ENCODE assay signal across 33 cellular contexts in the genomic region with DNA sequence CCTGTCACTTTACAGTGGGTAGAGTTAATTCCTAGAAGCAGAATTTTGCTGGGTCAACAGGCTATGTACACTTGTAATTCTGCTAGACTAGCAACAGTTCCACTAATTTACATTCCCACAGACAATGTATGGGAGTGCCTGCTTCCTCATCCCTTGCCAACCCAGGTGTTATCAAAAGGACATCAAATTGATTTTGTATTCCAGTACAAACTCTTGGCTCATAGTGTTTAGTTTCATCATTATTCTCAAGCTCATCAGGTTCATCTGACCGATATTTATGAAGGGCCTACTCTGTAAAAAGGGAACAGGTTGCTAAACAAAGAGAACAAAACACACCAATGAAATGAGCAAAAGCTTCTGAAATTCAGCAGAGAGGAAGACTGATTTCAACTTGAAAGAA. TPM values are rescaled to one million over a fixed set of nuclear protein-coding genes. Genes with fewer than 3 reads are reported as not detected.
A peak's percentile ranks its signal among the peaks of the same experiment; 100 is the strongest.
DNase-seq lines count a peak whose midpoint lies in the region; ATAC-seq, FAIRE-seq and TF ChIP-seq lines count a peak whose summit lies in the region.
"Had no signal": no experiment of that assay in that cellular context is flagged by ENCODE, and none has a peak within 500 bp of the region (broad histone marks: within the 10 kb centered on the region; RNA-seq: fewer than 3 reads in every experiment).

No MANE protein-coding gene starts in this region.

- H3K36me3 ChIP-seq in CD4-positive, CD25-positive, alpha-beta regulatory T cell (ENCODE audit: control insufficient read depth, insufficient read depth, low read length) = peaks cover 48% of the 10 kb centered on the region
- H3K36me3 ChIP-seq in CD4-positive, alpha-beta memory T cell (ENCODE audit: insufficient read depth, low read length) = peaks cover 44% of the 10 kb centered on the region
- H3K36me3 ChIP-seq in ascending aorta (peaks cover 35 to 58% of the 10 kb centered on the region in 2 donors), small intestine (ENCODE audit: control insufficient read depth in 2 of 2, insufficient read depth in 2 of 2, low read length in 2 of 2) (peaks cover 13% of the 10 kb centered on the region in 2 donors)
- H3K36me3 ChIP-seq in naive thymus-derived CD4-positive, alpha-beta T cell (ENCODE audit: control insufficient read depth in 2 of 3, insufficient read depth in 3 of 3, low read length in 3 of 3) = peaks cover 0 to 59% (median 7%) of the 10 kb centered on the region in 3 experiments

- no peaks in the 10 kb centered on the region for H3K27me3 ChIP-seq in CD4-positive, CD25-positive, alpha-beta regulatory T cell (ENCODE audit: control insufficient read depth, insufficient read depth, low read length)
- no peaks in the 10 kb centered on the region for H3K27me3 ChIP-seq in CD4-positive, alpha-beta memory T cell (ENCODE audit: insufficient read depth, low read length)
- no peaks in the 10 kb centered on the region for H3K27me3 ChIP-seq in ascending aorta
- H3K27me3 ChIP-seq in naive thymus-derived CD4-positive, alpha-beta T cell (ENCODE audit: control insufficient read depth in 2 of 2, insufficient read depth in 2 of 2, low read length in 2 of 2) = no peaks in the 10 kb centered on the region
- H3K27me3 ChIP-seq in small intestine (ENCODE audit: control insufficient read depth in 2 of 2, insufficient read depth in 2 of 2, low read length in 2 of 2) = no peaks in the 10 kb centered on the region
- H3K27me3 ChIP-seq: brain microvascular endothelial cell, dorsolateral prefrontal cortex, gastrocnemius medialis, hepatocyte, pancreas, thyroid gland had no signal

- intact Hi-C loops in CD4-positive, alpha-beta memory T cell (cut with micrococcal nuclease) = loop anchor here (5.0 kb wide), 2 partner anchors 554 to 704 kb away; no protein-coding TSS in a partner anchor
- intact Hi-C loops in ascending aorta (cut with DNase I) = no loop called here
- intact Hi-C loops in naive thymus-derived CD4-positive, alpha-beta T cell (cut with micrococcal nuclease) = no loop called here

- H3K36me3 Mint-ChIP-seq in CD4-positive, CD25-positive, alpha-beta regulatory T cell = peaks cover 38% of the 10 kb centered on the region
- peaks cover 37 to 81% of the 10 kb centered on the region in 2 donors for H3K36me3 Mint-ChIP-seq in CD4-positive, alpha-beta memory T cell
- H3K36me3 Mint-ChIP-seq in naive thymus-derived CD4-positive, alpha-beta T cell = peaks cover 10 to 41% (median 15%) of the 10 kb centered on the region in 5 donors

- no peak overlapping the region for H3K4me3 Mint-ChIP-seq in CD4-positive, CD25-positive, alpha-beta regulatory T cell
- no peak overlapping the region for H3K4me3 Mint-ChIP-seq in CD4-positive, alpha-beta memory T cell
- no peak overlapping the region for H3K4me3 Mint-ChIP-seq in naive thymus-derived CD4-positive, alpha-beta T cell
- H3K4me3 Mint-ChIP-seq: neural crest cell; stimulated activated naive CD8-positive, alpha-beta T cell treated with anti-CD3 and anti-CD28 coated beads, Interleukin-15, amount 100 ng/mL, for 72 hours had no signal

- H3K27ac ChIP-seq in CD4-positive, CD25-positive, alpha-beta regulatory T cell (ENCODE audit: insufficient read depth, low read length, poor library complexity, severe bottlenecking) = no peak overlapping the region
- no peak overlapping the region for H3K27ac ChIP-seq in CD4-positive, alpha-beta memory T cell (ENCODE audit: low read depth, low read length)
- peak overlapping the region; percentile 58 to 61 for H3K27ac ChIP-seq in ascending aorta
- no peak overlapping the region for H3K27ac ChIP-seq in naive thymus-derived CD4-positive, alpha-beta T cell (ENCODE audit: low read depth, low read length)
- H3K27ac ChIP-seq in small intestine (ENCODE audit: low read depth in 1 of 2, low read length in 1 of 2) = no peak overlapping the region
- H3K27ac ChIP-seq: brain microvascular endothelial cell, hepatocyte, pancreas, thyroid gland had no signal

- no peak overlapping the region for H3K4me3 ChIP-seq in CD4-positive, CD25-positive, alpha-beta regulatory T cell (ENCODE audit: low read depth, low read length)
- no peak overlapping the region for H3K4me3 ChIP-seq in CD4-positive, alpha-beta memory T cell (ENCODE audit: low read length in 2 of 2)
- no peak overlapping the region for H3K4me3 ChIP-seq in ascending aorta
- no peak overlapping the region for H3K4me3 ChIP-seq in naive thymus-derived CD4-positive, alpha-beta T cell (ENCODE audit: low read length)
- H3K4me3 ChIP-seq in small intestine (ENCODE audit: low read depth in 1 of 2, low read length in 2 of 2) = no peak overlapping the region
- H3K4me3 ChIP-seq: dorsolateral prefrontal cortex, gastrocnemius medialis, hepatocyte, pancreas, thyroid gland had no signal

- H3K4me1 Mint-ChIP-seq in CD4-positive, CD25-positive, alpha-beta regulatory T cell = peaks cover 7 to 23% (median 16%) of the 10 kb centered on the region in 4 donors
- H3K4me1 Mint-ChIP-seq in CD4-positive, alpha-beta memory T cell = peaks cover 0 to 4% (median 0%) of the 10 kb centered on the region in 4 donors
- H3K4me1 Mint-ChIP-seq in naive thymus-derived CD4-positive, alpha-beta T cell = peaks cover 0 to 18% (median 9%) of the 10 kb centered on the region in 7 donors
- H3K4me1 Mint-ChIP-seq: stimulated activated naive CD8-positive, alpha-beta T cell treated with anti-CD3 and anti-CD28 coated beads, Interleukin-15, amount 100 ng/mL, for 72 hours had no signal

- DNase-seq in CD4-positive, CD25-positive, alpha-beta regulatory T cell = no peak
- DNase-seq in CD4-positive, alpha-beta memory T cell = no peak
- DNase-seq in ascending aorta (ENCODE audit: low spot score in 2 of 2) (no peak), small intestine (no peak)
- DNase-seq in naive thymus-derived CD4-positive, alpha-beta T cell = no peak
- DNase-seq: activated CD4-positive, alpha-beta T cell treated with anti-CD3 and anti-CD28 coated beads, Interleukin-2, amount 50 U/mL, for 48 hours; activated CD4-positive, CD25-positive, alpha-beta regulatory T cell treated with anti-CD3 and anti-CD28 coated beads, Interleukin-2, amount 50 U/mL, for 72 hours; activated gamma-delta T cell treated with Interleukin-2 at 50 U/mL for 16 hours; brain microvascular endothelial cell; COR-L47; DMS53; dorsolateral prefrontal cortex; gastrocnemius medialis; Karpas-422; kidney glomerular epithelial cell; NCI-H1436; NCI-H2081; NCI-H526 treated with DMSO at 0.1 percent for 48 hours; NK-92 treated with Interleukin-12 subunit alpha and Interleukin-12 subunit beta, amount 100 ng/mL, for 24 hours; pancreas; PC-3; SK-N-SH; stimulated activated CD4-positive, alpha-beta T cell treated with anti-CD3 and anti-CD28 coated beads, Interleukin-1b, Interleukin-23, amount 100 ng/mL, for 48 hours; stimulated activated naive CD8-positive, alpha-beta T cell treated with anti-CD3 and anti-CD28 coated beads, Interleukin-15, amount 100 ng/mL, for 72 hours; thyroid gland had no signal

- no peaks in the 10 kb centered on the region for H3K9me3 ChIP-seq in CD4-positive, CD25-positive, alpha-beta regulatory T cell (ENCODE audit: control insufficient read depth in 2 of 2, low read length in 2 of 2)
- H3K9me3 ChIP-seq in CD4-positive, alpha-beta memory T cell (ENCODE audit: control insufficient read depth in 1 of 2, low read length in 2 of 2) = no peaks in the 10 kb centered on the region
- H3K9me3 ChIP-seq in ascending aorta (no peaks in the 10 kb centered on the region), small intestine (ENCODE audit: control insufficient read depth, low read depth) (no peaks in the 10 kb centered on the region)
- no peaks in the 10 kb centered on the region for H3K9me3 ChIP-seq in naive thymus-derived CD4-positive, alpha-beta T cell (ENCODE audit: control insufficient read depth in 2 of 3, low read length in 3 of 3)
- H3K9me3 ChIP-seq: gastrocnemius medialis, pancreas, SK-N-SH, thyroid gland had no signal

- no peak for FAIRE-seq in small intestine (lab: Jason Lieb, UNC)
- FAIRE-seq: endothelial cell of umbilical vein, GM12892, pancreas, TTC549 had no signal

- CTCF ChIA-PET in CD4-positive, alpha-beta memory T cell (lab: Charles Lee; ENCODE audit: partially characterized antibody) = interaction anchor here (0.9 to 14.4 kb wide), 7 partner anchors 8 to 122 kb away, joined by 3 to 188 read pairs (median 16); a partner anchor contains a TSS
- CTCF ChIA-PET in naive thymus-derived CD4-positive, alpha-beta T cell (lab: Charles Lee) = interaction anchor here (0.6 to 1.6 kb wide), 6 partner anchors 11 to 703 kb away, joined by 3 to 4 read pairs (median 3); a partner anchor contains a TSS

- no peak for ATAC-seq in CD4-positive, CD25-positive, alpha-beta regulatory T cell (ENCODE audit: low read depth in 2 of 2)
- ATAC-seq in naive thymus-derived CD4-positive, alpha-beta T cell = no peak
- ATAC-seq in GM19324 (IDR thresholded peaks at IDR 0.05; ENCODE audit: low FRiP score, unreplicated experiment) (no peak), GM19035 (IDR thresholded peaks at IDR 0.05; ENCODE audit: unreplicated experiment) (no peak)
- ATAC-seq: gastrocnemius medialis; HCT116; PC-3; stimulated activated naive CD8-positive, alpha-beta T cell treated with anti-CD3 and anti-CD28 coated beads, Interleukin-15, amount 100 ng/mL, for 72 hours had no signal

- WGBS in small intestine, 3 donors = 88 to 97% (median 91%) methylated on average over 1 of the region's 1 CpG

- H3K27me3 Mint-ChIP-seq in CD4-positive, CD25-positive, alpha-beta regulatory T cell = no peaks in the 10 kb centered on the region
- H3K27me3 Mint-ChIP-seq in CD4-positive, alpha-beta memory T cell = no peaks in the 10 kb centered on the region
- no peaks in the 10 kb centered on the region for H3K27me3 Mint-ChIP-seq in naive thymus-derived CD4-positive, alpha-beta T cell
- H3K27me3 Mint-ChIP-seq: stimulated activated naive CD8-positive, alpha-beta T cell treated with anti-CD3 and anti-CD28 coated beads, Interleukin-15, amount 100 ng/mL, for 72 hours had no signal

- no peaks in the 10 kb centered on the region for H3K9me3 Mint-ChIP-seq in CD4-positive, CD25-positive, alpha-beta regulatory T cell
- H3K9me3 Mint-ChIP-seq in CD4-positive, alpha-beta memory T cell = no peaks in the 10 kb centered on the region
- H3K9me3 Mint-ChIP-seq in naive thymus-derived CD4-positive, alpha-beta T cell = no peaks in the 10 kb centered on the region
- H3K9me3 Mint-ChIP-seq: neural crest cell; stimulated activated naive CD8-positive, alpha-beta T cell treated with anti-CD3 and anti-CD28 coated beads, Interleukin-15, amount 100 ng/mL, for 72 hours had no signal

- no peaks in the 10 kb centered on the region for H3K4me1 ChIP-seq in CD4-positive, CD25-positive, alpha-beta regulatory T cell (ENCODE audit: control insufficient read depth, insufficient read depth, low read length, poor library complexity, severe bottlenecking)
- no peaks in the 10 kb centered on the region for H3K4me1 ChIP-seq in CD4-positive, alpha-beta memory T cell (ENCODE audit: insufficient read depth, low read length)
- H3K4me1 ChIP-seq in ascending aorta (peaks cover 3 to 27% of the 10 kb centered on the region in 2 donors), small intestine (ENCODE audit: control insufficient read depth in 2 of 2, insufficient read depth in 1 of 2, low read depth in 1 of 2, low read length in 1 of 2) (no peaks in the 10 kb centered on the region)
- no peaks in the 10 kb centered on the region for H3K4me1 ChIP-seq in naive thymus-derived CD4-positive, alpha-beta T cell (ENCODE audit: control insufficient read depth in 2 of 2, insufficient read depth in 2 of 2, low read length in 2 of 2)

- TF ChIP-seq CTCF in ascending aorta (IDR thresholded peaks at IDR 0.05) = no peak

- peak overlapping the region in 2 of 3 donors; percentile 28 to 45 for H3K27ac Mint-ChIP-seq in CD4-positive, CD25-positive, alpha-beta regulatory T cell
- H3K27ac Mint-ChIP-seq in CD4-positive, alpha-beta memory T cell = peak overlapping the region in 4 of 7 donors; percentile 0 to 28 (median 13)
- peak overlapping the region in 5 of 9 donors; percentile 7 to 74 (median 33) for H3K27ac Mint-ChIP-seq in naive thymus-derived CD4-positive, alpha-beta T cell

- POLR2A ChIA-PET in CD4-positive, alpha-beta memory T cell (lab: Charles Lee; ENCODE audit: partially characterized antibody) = no interaction called here
- POLR2A ChIA-PET in naive thymus-derived CD4-positive, alpha-beta T cell (lab: Charles Lee) = no interaction called here

RNA-seq across cellular contexts. Expression of a gene that starts 30.7 kb away (rescaled TPM):
- 69.3 TPM for total RNA-seq in CD4-positive, CD25-positive, alpha-beta regulatory T cell
- 10 to 100 TPM; 59.3 to 64.8 (median 62.2) TPM for polyA plus RNA-seq in CD4-positive, CD25-positive, alpha-beta regulatory T cell
- total RNA-seq in CD4-positive, alpha-beta memory T cell = 10 to 100 TPM; 72.5 to 76.4 TPM
- 10 to 100 TPM; 68.8 to 88.4 TPM for polyA plus RNA-seq in CD4-positive, alpha-beta memory T cell
- total RNA-seq in ascending aorta = 42.1 TPM
- 10 to 100 TPM; 56.3 to 98.8 (median 62.8) TPM for total RNA-seq in naive thymus-derived CD4-positive, alpha-beta T cell
- 10 to 100 TPM; 61.7 to 66.0 TPM for polyA plus RNA-seq in naive thymus-derived CD4-positive, alpha-beta T cell
- polyA plus RNA-seq in small intestine = 10 to 100 TPM; 13.2 to 28.5 (median 17.0) TPM

Comparison
In these comparisons a context has a peak if more than half of its experiments do, and no peak if none do; other contexts are left out.
1. H3K27ac ChIP-seq: peak in ascending aorta (2 of 2); none in CD4-positive, CD25-positive, alpha-beta regulatory T cell (single experiment), CD4-positive, alpha-beta memory T cell (single experiment), naive thymus-derived CD4-positive, alpha-beta T cell (single experiment) and small intestine (0 of 2).
2. Peak in every context shown above with its lines, with median percentiles within 50 percentile points of each other: H3K27ac Mint-ChIP-seq.